Comparison of ENCODE assay signal across 21 cellular contexts in genomic region chrX:150165776-150166610, GRCh38.
A peak's percentile ranks its signal among the peaks of the same experiment; 100 is the strongest.
DNase-seq lines count a peak whose midpoint lies in the region; ATAC-seq, FAIRE-seq and TF ChIP-seq lines count a peak whose summit lies in the region.
"Had no signal": no experiment of that assay in that cellular context is flagged by ENCODE, and none has a peak within 500 bp of the region (broad histone marks: within the 10 kb centered on the region; RNA-seq: fewer than 3 reads in every experiment).

No MANE protein-coding gene starts in this region.

- WGBS in A549 (ENCODE audit: missing lambda C conversion rate): 86% methylated on average over 4 of the region's 6 CpGs

- TF ChIP-seq POLR2A in A549 (IDR thresholded peaks at IDR 0.05; ENCODE audit: low read length) (no peak), vagina (IDR thresholded peaks at IDR 0.05) (no peak)

- H3K4me1 ChIP-seq in A549 (peaks cover 43% of the 10 kb centered on the region), vagina (no peaks in the 10 kb centered on the region)
- H3K4me1 ChIP-seq in CD4-positive, alpha-beta memory T cell (ENCODE audit: insufficient read depth, low read length): no peaks in the 10 kb centered on the region

- no peaks in the 10 kb centered on the region for H3K36me3 ChIP-seq in MG63
- no peaks in the 10 kb centered on the region for H3K36me3 ChIP-seq in vagina
- no peaks in the 10 kb centered on the region for H3K36me3 ChIP-seq in CD4-positive, alpha-beta memory T cell (ENCODE audit: insufficient read depth, low read length)

- ATAC-seq in A549: no peak
- ATAC-seq: CD8-positive, alpha-beta T cell; GM23338 had no signal

- no peak overlapping the region for H3K4me3 ChIP-seq in A549
- no peak overlapping the region for H3K4me3 ChIP-seq in MG63
- no peak overlapping the region for H3K4me3 ChIP-seq in fibroblast of the aortic adventitia (ENCODE audit: low read depth, low read length)
- no peak overlapping the region for H3K4me3 ChIP-seq in vagina
- no peak overlapping the region for H3K4me3 ChIP-seq in CD4-positive, alpha-beta memory T cell (ENCODE audit: low read length in 2 of 2)
- H3K4me3 ChIP-seq: GM23338 had no signal

- H3K9me3 ChIP-seq in A549 (no peaks in the 10 kb centered on the region), MG63 (no peaks in the 10 kb centered on the region), vagina (no peaks in the 10 kb centered on the region)
- H3K9me3 ChIP-seq in CD4-positive, alpha-beta memory T cell (ENCODE audit: control insufficient read depth in 1 of 2, low read length in 2 of 2): no peaks in the 10 kb centered on the region

- no peak overlapping the region for H3K27ac Mint-ChIP-seq in CD4-positive, alpha-beta memory T cell
- H3K27ac Mint-ChIP-seq: B cell; CD8-positive, alpha-beta T cell; GM23338 had no signal

- no peak overlapping the region for H3K4me3 Mint-ChIP-seq in CD4-positive, alpha-beta memory T cell
- H3K4me3 Mint-ChIP-seq: B cell; CD8-positive, alpha-beta T cell; GM23338 had no signal

- H3K27me3 Mint-ChIP-seq in CD4-positive, alpha-beta memory T cell: no peaks in the 10 kb centered on the region
- H3K27me3 Mint-ChIP-seq: B cell had no signal

- no peak for DNase-seq in A549 (ENCODE audit: low read depth in 1 of 2, low spot score in 1 of 2)
- peak; percentile 62 for DNase-seq in MG63
- peak; percentile 38 for DNase-seq in fibroblast of the aortic adventitia (ENCODE audit: low read depth)
- peak; percentile 74 to 93 for DNase-seq in vagina (ENCODE audit: extremely low spot score in 2 of 2)
- DNase-seq in kidney tubule cell (ENCODE audit: low spot score): no peak
- no peak for DNase-seq in OCI-M2 (lab: John Stamatoyannopoulos, UW; ENCODE audit: unreplicated experiment)
- no peak for DNase-seq in CD4-positive, alpha-beta memory T cell
- DNase-seq: 8988T; CD8-positive, alpha-beta T cell; COR-L47; DMS153; DMS79 treated with DMSO at 0.1 percent for 48 hours; GDM1; H7; KBM-7 had no signal

- H3K27ac ChIP-seq in A549: peak overlapping the region; percentile 68 to 82; a peak in 5 of 6 replicates
- H3K27ac ChIP-seq in vagina: no peak overlapping the region
- no peak overlapping the region for H3K27ac ChIP-seq in CD4-positive, alpha-beta memory T cell (ENCODE audit: low read depth, low read length)
- H3K27ac ChIP-seq: C4-2B, HL-60 had no signal

- H3K4me1 Mint-ChIP-seq in CD4-positive, alpha-beta memory T cell: no peaks in the 10 kb centered on the region
- H3K4me1 Mint-ChIP-seq: B cell, GM23338 had no signal

- POLR2A ChIA-PET in A549 (lab: Yijun Ruan, JAX): no interaction called here
- POLR2A ChIA-PET in CD4-positive, alpha-beta memory T cell (lab: Charles Lee; ENCODE audit: partially characterized antibody): no interaction called here

- CTCF ChIA-PET in A549 (lab: Yijun Ruan, JAX): interaction anchor here (1.7 kb wide), 1 partner anchor 198 kb away, joined by 5 read pairs; the partner anchor contains the start of gene MAMLD1
- CTCF ChIA-PET in CD4-positive, alpha-beta memory T cell (lab: Charles Lee; ENCODE audit: partially characterized antibody): no interaction called here

- TF ChIP-seq EP300 in A549 (IDR thresholded peaks at IDR 0.05): no peak

- no peaks in the 10 kb centered on the region for H3K27me3 ChIP-seq in MG63
- H3K27me3 ChIP-seq in vagina: no peaks in the 10 kb centered on the region
- no peaks in the 10 kb centered on the region for H3K27me3 ChIP-seq in CD4-positive, alpha-beta memory T cell (ENCODE audit: insufficient read depth, low read length)

- FAIRE-seq in A549 (lab: Jason Lieb, UNC): no peak
- FAIRE-seq: D721Med, GM12892 had no signal

- no peaks in the 10 kb centered on the region for H3K36me3 Mint-ChIP-seq in CD4-positive, alpha-beta memory T cell
- H3K36me3 Mint-ChIP-seq: CD8-positive, alpha-beta T cell had no signal

- intact Hi-C loops in vagina (cut with DNase I): no loop called here
- intact Hi-C loops in CD4-positive, alpha-beta memory T cell (cut with micrococcal nuclease): no loop called here

- H3K9me3 Mint-ChIP-seq in CD4-positive, alpha-beta memory T cell: no peaks in the 10 kb centered on the region
- H3K9me3 Mint-ChIP-seq: CD8-positive, alpha-beta T cell had no signal

- TF ChIP-seq RAD21 in A549 (conservative IDR thresholded peaks at IDR 0.05 in 1 of 2, IDR thresholded peaks at IDR 0.05 in 1 of 2): no peak

- TF ChIP-seq CTCF in A549 (IDR thresholded peaks at IDR 0.05): no peak
- no peak for TF ChIP-seq CTCF in fibroblast of the aortic adventitia (IDR thresholded peaks at IDR 0.05; ENCODE audit: insufficient read depth, low read length)
- TF ChIP-seq CTCF in vagina (IDR thresholded peaks at IDR 0.05): no peak

- H3K4me2 ChIP-seq in A549: no peak overlapping the region
- H3K4me2 ChIP-seq: GM23338 had no signal

TF ChIP-seq in A549, 52 proteins besides CTCF, POLR2A, EP300 and RAD21:
- TF ChIP-seq CBX2 (IDR thresholded peaks at IDR 0.05; ENCODE audit: borderline replicate concordance, low read depth) (no peak), PBX3 (IDR thresholded peaks at IDR 0.05) (no peak), E2F6 (IDR thresholded peaks at IDR 0.05; ENCODE audit: borderline replicate concordance, low read depth) (no peak), EHMT2 (IDR thresholded peaks at IDR 0.05; ENCODE audit: low read depth) (no peak), SREBF2 (IDR thresholded peaks at IDR 0.05) (no peak), NFE2L2 (conservative IDR thresholded peaks at IDR 0.05; ENCODE audit: low read length) (no peak), HOXA7 (CRISPR knock-in tag; IDR thresholded peaks at IDR 0.05) (no peak), HOXB5 (CRISPR knock-in tag; IDR thresholded peaks at IDR 0.05) (no peak), MAZ (IDR thresholded peaks at IDR 0.05; ENCODE audit: borderline replicate concordance, low read depth, low read length) (no peak), EHF (CRISPR knock-in tag; IDR thresholded peaks at IDR 0.05) (no peak), HES2 (IDR thresholded peaks at IDR 0.05) (no peak), BCL3 (IDR thresholded peaks at IDR 0.05) (no peak), ATOH8 (CRISPR knock-in tag; IDR thresholded peaks at IDR 0.05; ENCODE audit: low read depth) (no peak), KDM5A (IDR thresholded peaks at IDR 0.05) (no peak), HOXB13 (CRISPR knock-in tag; IDR thresholded peaks at IDR 0.05; ENCODE audit: low read depth) (no peak), PHF8 (IDR thresholded peaks at IDR 0.05; ENCODE audit: borderline replicate concordance, low read depth) (no peak), GATA3 (IDR thresholded peaks at IDR 0.05; ENCODE audit: borderline replicate concordance) (no peak)

Comparison
In these comparisons a context has a peak if more than half of its experiments do, and no peak if none do; other contexts are left out.
1. DNase-seq: peak in MG63 (single experiment), fibroblast of the aortic adventitia (single experiment) and vagina (2 of 2); none in A549 (0 of 2), kidney tubule cell (single experiment), OCI-M2 (single experiment) and CD4-positive, alpha-beta memory T cell (0 of 5).
2. H3K27ac ChIP-seq: peak in A549 (2 of 2); none in vagina (single experiment) and CD4-positive, alpha-beta memory T cell (single experiment).